1 cellular context compared by ENCODE assay signal in the genomic region with DNA sequence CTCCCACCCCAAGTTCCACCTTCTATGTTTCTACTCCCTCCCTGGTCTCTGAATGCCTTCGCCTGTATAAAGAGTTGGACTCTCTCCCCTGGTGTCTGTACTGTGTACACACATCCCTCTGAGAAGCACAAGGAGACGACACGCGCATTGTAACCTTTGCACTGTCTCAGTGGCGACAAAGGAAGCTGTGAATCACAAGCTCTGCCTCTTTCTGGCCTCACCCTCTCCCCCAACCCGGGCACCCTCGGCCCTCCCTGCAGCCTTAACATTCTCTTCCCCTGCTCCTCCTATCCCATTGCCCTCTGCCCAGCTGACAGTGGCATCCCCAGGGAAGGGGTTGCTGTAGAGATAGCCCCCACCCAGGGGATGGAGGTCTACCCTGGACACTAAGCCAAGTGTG.
TF ChIP-seq lines count a peak whose summit lies in the region.

No MANE protein-coding gene starts in this region.

TF ChIP-seq in HepG2, 621 proteins besides CTCF, POLR2A, EP300 and RAD21 (continued from another document and continues in another):
- TF ChIP-seq ZZZ3 (CRISPR knock-in tag; IDR thresholded peaks at IDR 0.05; ENCODE audit: borderline replicate concordance) (no peak), RELA (CRISPR knock-in tag; IDR thresholded peaks at IDR 0.05) (no peak), SKI (IDR thresholded peaks at IDR 0.05; ENCODE audit: partially characterized antibody) (peak; percentile 14), ZKSCAN8 (CRISPR knock-in tag; IDR thresholded peaks at IDR 0.05; ENCODE audit: borderline replicate concordance) (peak; percentile 67; the same call in 1 of the 2 replicates), PPARG (CRISPR knock-in tag; conservative IDR thresholded peaks at IDR 0.05) (0 out of 2 replicates have a peak, but pooled peaks have one; percentile 22), IKZF1 (IDR thresholded peaks at IDR 0.05) (no peak), CCAR2 (optimal IDR thresholded peaks at IDR 0.05; ENCODE audit: low read depth, low read length) (no peak), ZNF746 (CRISPR knock-in tag; IDR thresholded peaks at IDR 0.05) (no peak), ZBTB26 (CRISPR knock-in tag; IDR thresholded peaks at IDR 0.05; ENCODE audit: borderline replicate concordance) (no peak), PATZ1 (CRISPR knock-in tag; IDR thresholded peaks at IDR 0.05) (peak; percentile 66), PHF20 (CRISPR knock-in tag; IDR thresholded peaks at IDR 0.05) (no peak), NR2F1 (CRISPR knock-in tag; IDR thresholded peaks at IDR 0.05) (peak in 1 of 2 experiments; percentile 34; a peak in 1 of 4 replicates), ZNF451 (CRISPR knock-in tag; IDR thresholded peaks at IDR 0.05) (no peak), U2AF1 (optimal IDR thresholded peaks at IDR 0.05; ENCODE audit: low read depth, low read length) (no peak), MLX (CRISPR knock-in tag; IDR thresholded peaks at IDR 0.05) (0 out of 2 replicates have a peak, but pooled peaks have one; percentile 42), ZNF670 (CRISPR knock-in tag; IDR thresholded peaks at IDR 0.05; ENCODE audit: borderline replicate concordance) (no peak), ZEB1 (IDR thresholded peaks at IDR 0.05; ENCODE audit: insufficient replicate concordance, low read depth) (no peak), FOXO1 (CRISPR knock-in tag; IDR thresholded peaks at IDR 0.05) (peak; percentile 28; the same call in 1 of the 2 replicates), RCOR2 (CRISPR knock-in tag; IDR thresholded peaks at IDR 0.05) (peak; percentile 60; the same call in 1 of the 2 replicates), CBFB (CRISPR knock-in tag; IDR thresholded peaks at IDR 0.05) (no peak), MXD4 (CRISPR knock-in tag; IDR thresholded peaks at IDR 0.05) (0 out of 2 replicates have a peak, but pooled peaks have one; percentile 42), ZNF282 (IDR thresholded peaks at IDR 0.05; ENCODE audit: partially characterized antibody) (no peak), PRDM4 (CRISPR knock-in tag; IDR thresholded peaks at IDR 0.05; ENCODE audit: borderline replicate concordance) (no peak), RXRA (CRISPR knock-in tag; IDR thresholded peaks at IDR 0.05) (peak; percentile 28; the same call in 1 of the 2 replicates), FOSL1 (CRISPR knock-in tag; IDR thresholded peaks at IDR 0.05; ENCODE audit: borderline replicate concordance) (no peak), HOXA3 (CRISPR knock-in tag; IDR thresholded peaks at IDR 0.05) (peak; percentile 53; the same call in 1 of the 2 replicates), ZNF781 (CRISPR knock-in tag; IDR thresholded peaks at IDR 0.05; ENCODE audit: borderline replicate concordance, not compliant biosample characterization) (no peak), LBX2 (CRISPR knock-in tag; IDR thresholded peaks at IDR 0.05; ENCODE audit: borderline replicate concordance) (no peak), U2AF2 (IDR thresholded peaks at IDR 0.05; ENCODE audit: low read depth, low read length) (no peak), UBTF (CRISPR knock-in tag; IDR thresholded peaks at IDR 0.05) (0 out of 2 replicates have a peak, but pooled peaks have one; percentile 20), GATAD2A (CRISPR knock-in tag; IDR thresholded peaks at IDR 0.05) (peak; percentile 92), SMYD3 (CRISPR knock-in tag; IDR thresholded peaks at IDR 0.05) (no peak), KMT2A (CRISPR knock-in tag; IDR thresholded peaks at IDR 0.05) (0 out of 2 replicates have a peak, but pooled peaks have one; percentile 25), ZNF30 (CRISPR knock-in tag; IDR thresholded peaks at IDR 0.05) (no peak), ZFP37 (CRISPR knock-in tag; IDR thresholded peaks at IDR 0.05; ENCODE audit: borderline replicate concordance) (no peak), ZNF230 (CRISPR knock-in tag; IDR thresholded peaks at IDR 0.05) (no peak), TBP (CRISPR knock-in tag; IDR thresholded peaks at IDR 0.05) (no peak), ZNF598 (CRISPR knock-in tag; IDR thresholded peaks at IDR 0.05; ENCODE audit: borderline replicate concordance) (no peak), EED (CRISPR knock-in tag; IDR thresholded peaks at IDR 0.05) (no peak)
- TF ChIP-seq, protein P1, sequence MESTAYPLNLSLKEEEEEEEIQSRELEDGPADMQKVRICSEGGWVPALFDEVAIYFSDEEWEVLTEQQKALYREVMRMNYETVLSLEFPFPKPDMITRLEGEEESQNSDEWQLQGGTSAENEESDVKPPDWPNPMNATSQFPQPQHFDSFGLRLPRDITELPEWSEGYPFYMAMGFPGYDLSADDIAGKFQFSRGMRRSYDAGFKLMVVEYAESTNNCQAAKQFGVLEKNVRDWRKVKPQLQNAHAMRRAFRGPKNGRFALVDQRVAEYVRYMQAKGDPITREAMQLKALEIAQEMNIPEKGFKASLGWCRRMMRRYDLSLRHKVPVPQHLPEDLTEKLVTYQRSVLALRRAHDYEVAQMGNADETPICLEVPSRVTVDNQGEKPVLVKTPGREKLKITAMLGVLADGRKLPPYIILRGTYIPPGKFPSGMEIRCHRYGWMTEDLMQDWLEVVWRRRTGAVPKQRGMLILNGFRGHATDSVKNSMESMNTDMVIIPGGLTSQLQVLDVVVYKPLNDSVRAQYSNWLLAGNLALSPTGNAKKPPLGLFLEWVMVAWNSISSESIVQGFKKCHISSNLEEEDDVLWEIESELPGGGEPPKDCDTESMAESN (CRISPR knock-in tag; conservative IDR thresholded peaks at IDR 0.05), result 0 out of 2 replicates have a peak, but pooled peaks have one; percentile 40
- TF ChIP-seq, protein P2, sequence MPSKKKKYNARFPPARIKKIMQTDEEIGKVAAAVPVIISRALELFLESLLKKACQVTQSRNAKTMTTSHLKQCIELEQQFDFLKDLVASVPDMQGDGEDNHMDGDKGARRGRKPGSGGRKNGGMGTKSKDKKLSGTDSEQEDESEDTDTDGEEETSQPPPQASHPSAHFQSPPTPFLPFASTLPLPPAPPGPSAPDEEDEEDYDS (CRISPR knock-in tag; IDR thresholded peaks at IDR 0.05), result peak; percentile 56; the same call in 1 of the 2 replicates
- TF ChIP-seq, protein P3, sequence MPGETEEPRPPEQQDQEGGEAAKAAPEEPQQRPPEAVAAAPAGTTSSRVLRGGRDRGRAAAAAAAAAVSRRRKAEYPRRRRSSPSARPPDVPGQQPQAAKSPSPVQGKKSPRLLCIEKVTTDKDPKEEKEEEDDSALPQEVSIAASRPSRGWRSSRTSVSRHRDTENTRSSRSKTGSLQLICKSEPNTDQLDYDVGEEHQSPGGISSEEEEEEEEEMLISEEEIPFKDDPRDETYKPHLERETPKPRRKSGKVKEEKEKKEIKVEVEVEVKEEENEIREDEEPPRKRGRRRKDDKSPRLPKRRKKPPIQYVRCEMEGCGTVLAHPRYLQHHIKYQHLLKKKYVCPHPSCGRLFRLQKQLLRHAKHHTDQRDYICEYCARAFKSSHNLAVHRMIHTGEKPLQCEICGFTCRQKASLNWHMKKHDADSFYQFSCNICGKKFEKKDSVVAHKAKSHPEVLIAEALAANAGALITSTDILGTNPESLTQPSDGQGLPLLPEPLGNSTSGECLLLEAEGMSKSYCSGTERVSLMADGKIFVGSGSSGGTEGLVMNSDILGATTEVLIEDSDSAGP (CRISPR knock-in tag; IDR thresholded peaks at IDR 0.05; ENCODE audit: borderline replicate concordance), result peak; percentile 15; the same call in 1 of the 2 replicates
- TF ChIP-seq, protein P4, sequence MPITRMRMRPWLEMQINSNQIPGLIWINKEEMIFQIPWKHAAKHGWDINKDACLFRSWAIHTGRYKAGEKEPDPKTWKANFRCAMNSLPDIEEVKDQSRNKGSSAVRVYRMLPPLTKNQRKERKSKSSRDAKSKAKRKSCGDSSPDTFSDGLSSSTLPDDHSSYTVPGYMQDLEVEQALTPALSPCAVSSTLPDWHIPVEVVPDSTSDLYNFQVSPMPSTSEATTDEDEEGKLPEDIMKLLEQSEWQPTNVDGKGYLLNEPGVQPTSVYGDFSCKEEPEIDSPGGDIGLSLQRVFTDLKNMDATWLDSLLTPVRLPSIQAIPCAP (CRISPR knock-in tag; IDR thresholded peaks at IDR 0.05; ENCODE audit: low read depth), result no peak
- TF ChIP-seq, protein P5, sequence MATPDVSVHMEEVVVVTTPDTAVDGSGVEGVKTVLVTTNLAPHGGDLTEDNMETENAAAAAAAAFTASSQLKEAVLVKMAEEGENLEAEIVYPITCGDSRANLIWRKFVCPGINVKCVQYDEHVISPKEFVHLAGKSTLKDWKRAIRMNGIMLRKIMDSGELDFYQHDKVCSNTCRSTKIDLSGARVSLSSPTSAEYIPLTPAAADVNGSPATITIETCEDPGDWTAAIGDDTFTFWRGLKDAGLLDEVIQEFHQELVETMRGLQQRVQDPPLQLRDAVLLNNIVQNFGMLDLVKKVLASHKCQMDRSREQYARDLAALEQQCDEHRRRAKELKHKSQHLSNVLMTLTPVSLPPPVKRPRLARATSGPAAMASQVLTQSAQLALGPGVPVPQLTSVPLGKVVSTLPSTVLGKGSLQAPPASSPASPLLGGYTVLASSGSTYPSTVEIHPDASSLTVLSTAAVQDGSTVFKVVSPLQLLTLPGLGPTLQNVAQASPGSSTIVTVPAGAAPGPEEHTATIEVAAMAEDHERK (CRISPR knock-in tag; IDR thresholded peaks at IDR 0.05; ENCODE audit: low read depth), result no peak
